Comparison of ENCODE assay signal across 22 cellular contexts in genomic region chr3:10294030-10294591, GRCh38. TPM values are rescaled to one million over a fixed set of nuclear protein-coding genes. Genes with fewer than 3 reads are reported as not detected.
DNase-seq lines count a peak whose midpoint lies in the region; ATAC-seq and FAIRE-seq lines count a peak whose summit lies in the region.
"Had no signal": no experiment of that assay in that cellular context is flagged by ENCODE, and none has a peak within 500 bp of the region (broad histone marks: within the 10 kb centered on the region; RNA-seq: fewer than 3 reads in every experiment).

No MANE protein-coding gene starts in this region.

- H3K4me3 Mint-ChIP-seq in activated T-cell treated with anti-CD3 and anti-CD28 coated beads, Interleukin-2, amount 50 U/mL, for 24 hours = no peak overlapping the region
- H3K4me3 Mint-ChIP-seq in activated T-cell treated with anti-CD3 and anti-CD28 coated beads, Interleukin-2, amount 50 U/mL, for 72 hours = no peak overlapping the region
- no peak overlapping the region for H3K4me3 Mint-ChIP-seq in activated T-helper 2 cell treated with anti-CD3 and anti-CD28 coated beads, Interferon-gamma antibody, Interleukin-2, Interleukin-4, amounts not matched to agents 10 μg/mL and 5 μg/mL and 100 μg/mL, durations not matched to agents 14 hours and 24 hours and 36 hours (ENCODE audit: low read depth)
- H3K4me3 Mint-ChIP-seq in stimulated activated memory B cell treated with anti-CD40 and anti-IgM and Interleukin-4, amounts not matched to agents 10 μg/mL and 1 μg/mL and 100 μg/mL, for 72 hours = no peak overlapping the region
- H3K4me3 Mint-ChIP-seq: activated naive CD4-positive, alpha-beta T cell treated with anti-CD3 and anti-CD28 coated beads, Interleukin-2, amount 10 ng/mL, durations not matched to agents 7 days and 5 days; effector memory CD8-positive, alpha-beta T cell; mesothelial cell of epicardium had no signal

- DNase-seq in activated T-cell treated with anti-CD3 and anti-CD28 coated beads, Interleukin-2, amount 50 U/mL, for 24 hours = no peak
- no peak for DNase-seq in activated T-cell treated with anti-CD3 and anti-CD28 coated beads, Interleukin-2, amount 50 U/mL, for 72 hours
- DNase-seq in NOMO-1 (lab: John Stamatoyannopoulos, UW; ENCODE audit: unreplicated experiment in 2 of 2) = peak; percentile 4 to 24
- DNase-seq in activated T-helper 2 cell treated with anti-CD3 and anti-CD28 coated beads, Interferon-gamma antibody, Interleukin-2, Interleukin-4, amounts not matched to agents 10 μg/mL and 5 μg/mL and 100 μg/mL, durations not matched to agents 14 hours and 24 hours and 36 hours (ENCODE audit: low spot score) = no peak
- DNase-seq in stimulated activated CD4-positive, alpha-beta T cell treated with anti-CD3 and anti-CD28 coated beads, Interleukin-1b, Interleukin-23, amount 100 ng/mL, for 48 hours = no peak
- no peak for DNase-seq in Right ventricle myocardium inferior (ENCODE audit: missing footprints)
- DNase-seq in frontal cortex (ENCODE audit: low spot score in 2 of 2) = no peak
- DNase-seq: ACHN; activated CD4-positive, alpha-beta T cell treated with anti-CD3 and anti-CD28 coated beads for 4 hours; activated naive CD4-positive, alpha-beta T cell treated with anti-CD3 and anti-CD28 coated beads, Interleukin-2, amount 10 ng/mL, durations not matched to agents 7 days and 5 days; effector memory CD8-positive, alpha-beta T cell; head of caudate nucleus; NCI-H1105 treated with DMSO at 0.1 percent for 48 hours; PC-9; SJCRH30; stimulated activated CD8-positive, alpha-beta memory T cell treated with anti-CD3 and anti-CD28 coated beads, Interleukin-4, amount 100 ng/mL, for 48 hours; T-helper 9 cell; testis had no signal

- no peak for FAIRE-seq in frontal cortex (lab: Jason Lieb, UNC)

- H3K27ac Mint-ChIP-seq in activated T-cell treated with anti-CD3 and anti-CD28 coated beads, Interleukin-2, amount 50 U/mL, for 24 hours = peak overlapping the region; percentile 29
- no peak overlapping the region for H3K27ac Mint-ChIP-seq in activated T-cell treated with anti-CD3 and anti-CD28 coated beads, Interleukin-2, amount 50 U/mL, for 72 hours
- H3K27ac Mint-ChIP-seq in activated T-helper 2 cell treated with anti-CD3 and anti-CD28 coated beads, Interferon-gamma antibody, Interleukin-2, Interleukin-4, amounts not matched to agents 10 μg/mL and 5 μg/mL and 100 μg/mL, durations not matched to agents 14 hours and 24 hours and 36 hours = peak overlapping the region; percentile 26
- H3K27ac Mint-ChIP-seq in stimulated activated memory B cell treated with anti-CD40 and anti-IgM and Interleukin-4, amounts not matched to agents 10 μg/mL and 1 μg/mL and 100 μg/mL, for 72 hours = peak overlapping the region; percentile 21
- H3K27ac Mint-ChIP-seq: activated naive CD4-positive, alpha-beta T cell treated with anti-CD3 and anti-CD28 coated beads, Interleukin-2, amount 10 ng/mL, durations not matched to agents 7 days and 5 days; effector memory CD8-positive, alpha-beta T cell; mesothelial cell of epicardium had no signal

- H3K9me3 Mint-ChIP-seq in activated T-cell treated with anti-CD3 and anti-CD28 coated beads, Interleukin-2, amount 50 U/mL, for 24 hours = no peaks in the 10 kb centered on the region
- H3K9me3 Mint-ChIP-seq in activated T-cell treated with anti-CD3 and anti-CD28 coated beads, Interleukin-2, amount 50 U/mL, for 72 hours = no peaks in the 10 kb centered on the region
- H3K9me3 Mint-ChIP-seq in activated T-helper 2 cell treated with anti-CD3 and anti-CD28 coated beads, Interferon-gamma antibody, Interleukin-2, Interleukin-4, amounts not matched to agents 10 μg/mL and 5 μg/mL and 100 μg/mL, durations not matched to agents 14 hours and 24 hours and 36 hours = no peaks in the 10 kb centered on the region
- no peaks in the 10 kb centered on the region for H3K9me3 Mint-ChIP-seq in stimulated activated memory B cell treated with anti-CD40 and anti-IgM and Interleukin-4, amounts not matched to agents 10 μg/mL and 1 μg/mL and 100 μg/mL, for 72 hours
- H3K9me3 Mint-ChIP-seq: activated naive CD4-positive, alpha-beta T cell treated with anti-CD3 and anti-CD28 coated beads, Interleukin-2, amount 10 ng/mL, durations not matched to agents 7 days and 5 days; effector memory CD8-positive, alpha-beta T cell; mesothelial cell of epicardium had no signal

- ATAC-seq in activated T-cell treated with anti-CD3 and anti-CD28 coated beads, Interleukin-2, amount 50 U/mL, for 72 hours (replicated peaks in 1 of 2) = no peak
- ATAC-seq in stimulated activated memory B cell treated with anti-CD40 and anti-IgM and Interleukin-4, amounts not matched to agents 10 μg/mL and 1 μg/mL and 100 μg/mL, for 72 hours = no peak
- ATAC-seq in Right ventricle myocardium inferior = no peak
- ATAC-seq: effector memory CD8-positive, alpha-beta T cell; left lobe of liver had no signal

- no peaks in the 10 kb centered on the region for H3K27me3 Mint-ChIP-seq in activated T-cell treated with anti-CD3 and anti-CD28 coated beads, Interleukin-2, amount 50 U/mL, for 24 hours
- H3K27me3 Mint-ChIP-seq in activated T-cell treated with anti-CD3 and anti-CD28 coated beads, Interleukin-2, amount 50 U/mL, for 72 hours (ENCODE audit: low read depth) = no peaks in the 10 kb centered on the region
- no peaks in the 10 kb centered on the region for H3K27me3 Mint-ChIP-seq in activated T-helper 2 cell treated with anti-CD3 and anti-CD28 coated beads, Interferon-gamma antibody, Interleukin-2, Interleukin-4, amounts not matched to agents 10 μg/mL and 5 μg/mL and 100 μg/mL, durations not matched to agents 14 hours and 24 hours and 36 hours (ENCODE audit: low read depth)
- no peaks in the 10 kb centered on the region for H3K27me3 Mint-ChIP-seq in stimulated activated memory B cell treated with anti-CD40 and anti-IgM and Interleukin-4, amounts not matched to agents 10 μg/mL and 1 μg/mL and 100 μg/mL, for 72 hours
- H3K27me3 Mint-ChIP-seq: activated naive CD4-positive, alpha-beta T cell treated with anti-CD3 and anti-CD28 coated beads, Interleukin-2, amount 10 ng/mL, durations not matched to agents 7 days and 5 days; effector memory CD8-positive, alpha-beta T cell had no signal

- intact Hi-C loops in activated T-helper 2 cell treated with anti-CD3 and anti-CD28 coated beads, Interferon-gamma antibody, Interleukin-2, Interleukin-4, amounts not matched to agents 10 μg/mL and 5 μg/mL and 100 μg/mL, durations not matched to agents 14 hours and 24 hours and 36 hours (cut with micrococcal nuclease) = no loop called here
- intact Hi-C loops in Right ventricle myocardium inferior (cut with DNase I) = no loop called here

- peaks cover 78% of the 10 kb centered on the region for H3K36me3 Mint-ChIP-seq in activated T-cell treated with anti-CD3 and anti-CD28 coated beads, Interleukin-2, amount 50 U/mL, for 24 hours (ENCODE audit: low read depth)
- H3K36me3 Mint-ChIP-seq in activated T-cell treated with anti-CD3 and anti-CD28 coated beads, Interleukin-2, amount 50 U/mL, for 72 hours (ENCODE audit: insufficient read depth in 2 of 2) = peaks cover 8 to 21% of the 10 kb centered on the region in 2 donors
- peaks cover 63% of the 10 kb centered on the region for H3K36me3 Mint-ChIP-seq in activated T-helper 2 cell treated with anti-CD3 and anti-CD28 coated beads, Interferon-gamma antibody, Interleukin-2, Interleukin-4, amounts not matched to agents 10 μg/mL and 5 μg/mL and 100 μg/mL, durations not matched to agents 14 hours and 24 hours and 36 hours (ENCODE audit: low read depth)
- H3K36me3 Mint-ChIP-seq in stimulated activated memory B cell treated with anti-CD40 and anti-IgM and Interleukin-4, amounts not matched to agents 10 μg/mL and 1 μg/mL and 100 μg/mL, for 72 hours = peaks cover 24% of the 10 kb centered on the region

- peaks cover 16% of the 10 kb centered on the region for H3K4me1 Mint-ChIP-seq in activated T-cell treated with anti-CD3 and anti-CD28 coated beads, Interleukin-2, amount 50 U/mL, for 24 hours (ENCODE audit: low read depth)
- H3K4me1 Mint-ChIP-seq in activated T-cell treated with anti-CD3 and anti-CD28 coated beads, Interleukin-2, amount 50 U/mL, for 72 hours (ENCODE audit: low read depth) = peaks cover 22% of the 10 kb centered on the region
- H3K4me1 Mint-ChIP-seq in activated T-helper 2 cell treated with anti-CD3 and anti-CD28 coated beads, Interferon-gamma antibody, Interleukin-2, Interleukin-4, amounts not matched to agents 10 μg/mL and 5 μg/mL and 100 μg/mL, durations not matched to agents 14 hours and 24 hours and 36 hours (ENCODE audit: low read depth) = peaks cover 13% of the 10 kb centered on the region
- peaks cover 33% of the 10 kb centered on the region for H3K4me1 Mint-ChIP-seq in stimulated activated memory B cell treated with anti-CD40 and anti-IgM and Interleukin-4, amounts not matched to agents 10 μg/mL and 1 μg/mL and 100 μg/mL, for 72 hours
- H3K4me1 Mint-ChIP-seq: mesothelial cell of epicardium had no signal

RNA-seq across cellular contexts. Expression of gene GHRL, which starts 1.4 kb away (rescaled TPM):
- 1 to 10 TPM in 1 of 2 donors, under 1 TPM in 1; 0.43 to 1.3 TPM for total RNA-seq in activated T-cell treated with anti-CD3 and anti-CD28 coated beads, Interleukin-2, amount 50 U/mL, for 72 hours
- 0.98 and 2.1 TPM in 2 replicates for total RNA-seq in activated T-helper 2 cell treated with anti-CD3 and anti-CD28 coated beads, Interferon-gamma antibody, Interleukin-2, Interleukin-4, amounts not matched to agents 10 μg/mL and 5 μg/mL and 100 μg/mL, durations not matched to agents 14 hours and 24 hours and 36 hours
- 0.30 TPM for total RNA-seq in Right ventricle myocardium inferior
- total RNA-seq in frontal cortex = not detected
- total RNA-seq: chondrocyte, PC-9, SJCRH30 had no signal

RNA-seq across cellular contexts. Expression of gene SEC13, which starts 26.8 kb away (rescaled TPM):
- 10 to 100 TPM; 84.0 to 88.5 TPM for total RNA-seq in activated T-cell treated with anti-CD3 and anti-CD28 coated beads, Interleukin-2, amount 50 U/mL, for 72 hours
- total RNA-seq in activated T-helper 2 cell treated with anti-CD3 and anti-CD28 coated beads, Interferon-gamma antibody, Interleukin-2, Interleukin-4, amounts not matched to agents 10 μg/mL and 5 μg/mL and 100 μg/mL, durations not matched to agents 14 hours and 24 hours and 36 hours = 133 and 136 TPM in 2 replicates
- total RNA-seq in Right ventricle myocardium inferior (52.4 TPM), frontal cortex (64.4 TPM)

RNA-seq across cellular contexts. Expression of gene TATDN2, which starts 45.9 kb away (rescaled TPM):
- total RNA-seq in activated T-cell treated with anti-CD3 and anti-CD28 coated beads, Interleukin-2, amount 50 U/mL, for 72 hours = 10 to 100 TPM; 40.8 to 49.8 TPM
- 64.9 and 65.6 TPM in 2 replicates for total RNA-seq in activated T-helper 2 cell treated with anti-CD3 and anti-CD28 coated beads, Interferon-gamma antibody, Interleukin-2, Interleukin-4, amounts not matched to agents 10 μg/mL and 5 μg/mL and 100 μg/mL, durations not matched to agents 14 hours and 24 hours and 36 hours
- total RNA-seq in Right ventricle myocardium inferior (15.1 TPM), frontal cortex (19.2 TPM)

Comparison
In these comparisons a context has a peak if more than half of its experiments do, and no peak if none do; other contexts are left out.
1. DNase-seq: peak in NOMO-1 (2 of 2); none in activated T-cell treated with anti-CD3 and anti-CD28 coated beads, Interleukin-2, amount 50 U/mL, for 24 hours (single experiment), activated T-cell treated with anti-CD3 and anti-CD28 coated beads, Interleukin-2, amount 50 U/mL, for 72 hours (0 of 2), activated T-helper 2 cell treated with anti-CD3 and anti-CD28 coated beads, Interferon-gamma antibody, Interleukin-2, Interleukin-4, amounts not matched to agents 10 μg/mL and 5 μg/mL and 100 μg/mL, durations not matched to agents 14 hours and 24 hours and 36 hours (single experiment), stimulated activated CD4-positive, alpha-beta T cell treated with anti-CD3 and anti-CD28 coated beads, Interleukin-1b, Interleukin-23, amount 100 ng/mL, for 48 hours (single experiment), Right ventricle myocardium inferior (single experiment) and frontal cortex (0 of 2).